In genomic region chr15:41648770-41649169, GRCh38 we compare ENCODE assay signal across 1 cellular context.
TF ChIP-seq lines count a peak whose summit lies in the region.

No MANE protein-coding gene starts in this region.

TF ChIP-seq in SK-N-SH, 30 proteins besides CTCF, POLR2A, EP300 and RAD21 (continued from another document):
- TF ChIP-seq USF2 (IDR thresholded peaks at IDR 0.05; ENCODE audit: borderline replicate concordance, low read depth, low read length) (no peak), RCOR1 (IDR thresholded peaks at IDR 0.05; ENCODE audit: low read length) (no peak)
